In the genomic region with DNA sequence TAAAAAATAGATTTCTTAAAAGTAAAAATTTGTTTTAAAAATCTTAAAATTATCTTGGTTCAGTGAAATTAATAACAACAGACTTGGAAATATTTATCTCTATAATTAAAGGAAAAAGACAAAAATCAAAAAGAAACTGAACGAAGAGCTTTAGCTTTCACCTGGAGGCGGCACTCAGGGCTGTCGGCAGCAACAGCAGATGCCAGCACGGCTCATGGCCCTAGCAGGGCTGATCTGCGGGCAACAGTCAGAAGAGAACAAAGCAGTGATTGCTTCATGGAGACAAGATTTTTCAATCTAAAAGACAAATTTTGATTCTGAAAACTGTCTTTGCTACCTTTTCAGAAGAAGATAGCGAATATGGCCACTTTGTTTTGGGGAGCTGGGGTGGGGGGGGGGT, we compare ENCODE assay signal across 21 cellular contexts.
"Had no signal": no experiment of that assay in that cellular context is flagged by ENCODE, and none has a peak within 500 bp of the region (broad histone marks: within the 10 kb centered on the region; RNA-seq: fewer than 3 reads in every experiment).

No MANE protein-coding gene starts in this region.

- H3K27me3 ChIP-seq: body of pancreas, heart right ventricle, left lung, ovary, thyroid gland had no signal

- H3K27ac Mint-ChIP-seq: natural killer cell treated with Interleukin-12 subunit alpha and Interleukin-12 subunit beta and Interleukin-15 and Interleukin-18, amount 100 ng/mL, for 72 hours; T-helper 1 cell treated with Interleukin-12 subunit alpha and Interleukin-12 subunit beta and Interleukin-4 antibody, amounts not matched to agents 30 μg/mL and 1 μg/mL, for 36 hours had no signal

- FAIRE-seq: kidney had no signal

- H3K36me3 ChIP-seq: ovary, thyroid gland had no signal

- H3K27ac ChIP-seq: body of pancreas, epithelial cell of prostate, heart right ventricle, left lung, ovary, psoas muscle, thyroid gland had no signal

- H3K9me3 ChIP-seq: body of pancreas, heart right ventricle, left lung, ovary, psoas muscle, thyroid gland had no signal

- ATAC-seq: activated CD4-positive, alpha-beta T cell treated with anti-CD3 and anti-CD28 coated beads for 36 hours; activated T-cell treated with anti-CD3 and anti-CD28 coated beads, Interleukin-2, amount 50 U/mL, for 4 hours; left lung; natural killer cell treated with Interleukin-12 subunit alpha and Interleukin-12 subunit beta and Interleukin-15 and Interleukin-18, amount 100 ng/mL, for 72 hours; stimulated activated naive CD8-positive, alpha-beta T cell treated with anti-CD3 and anti-CD28 coated beads, Interleukin-15, Interleukin-2, amounts not matched to agents 100 U/mL and 50 U/mL, for 24 hours; WTC11 had no signal

- H3K9me3 Mint-ChIP-seq: activated T-cell treated with anti-CD3 and anti-CD28 coated beads, Interleukin-2, amount 50 U/mL, for 4 hours; natural killer cell treated with Interleukin-12 subunit alpha and Interleukin-12 subunit beta and Interleukin-15 and Interleukin-18, amount 100 ng/mL, for 72 hours; T-helper 1 cell treated with Interleukin-12 subunit alpha and Interleukin-12 subunit beta and Interleukin-4 antibody, amounts not matched to agents 30 μg/mL and 1 μg/mL, for 36 hours had no signal

- H3K4me3 ChIP-seq: body of pancreas, heart right ventricle, left lung, ovary, psoas muscle, thyroid gland had no signal

- H3K4me1 Mint-ChIP-seq: WTC11 had no signal

- H3K4me3 Mint-ChIP-seq: activated CD4-positive, alpha-beta T cell treated with anti-CD3 and anti-CD28 coated beads for 36 hours; activated T-cell treated with anti-CD3 and anti-CD28 coated beads, Interleukin-2, amount 50 U/mL, for 4 hours; natural killer cell treated with Interleukin-12 subunit alpha and Interleukin-12 subunit beta and Interleukin-15 and Interleukin-18, amount 100 ng/mL, for 72 hours; T-helper 1 cell treated with Interleukin-12 subunit alpha and Interleukin-12 subunit beta and Interleukin-4 antibody, amounts not matched to agents 30 μg/mL and 1 μg/mL, for 36 hours; WTC11 had no signal

- DNase-seq: activated CD4-positive, alpha-beta T cell treated with anti-CD3 and anti-CD28 coated beads for 36 hours; activated CD4-positive, alpha-beta T cell treated with anti-CD3 and anti-CD28 coated beads, Interleukin-2, amount 50 U/mL, for 48 hours; activated CD8-positive, alpha-beta memory T cell treated with anti-CD3 and anti-CD28 coated beads, Interleukin-2, amount 50 U/mL, for 48 hours; activated naive CD4-positive, alpha-beta T cell treated with Interleukin-2 at 50 U/mL for 16 hours; activated T-cell treated with anti-CD3 and anti-CD28 coated beads, Interleukin-2, amount 50 U/mL, for 4 hours; body of pancreas; heart right ventricle; kidney; left lung; midbrain; ovary; psoas muscle; right cardiac atrium; stimulated activated CD4-positive, alpha-beta T cell treated with anti-CD3 and anti-CD28 coated beads, Interleukin-4, amount 100 ng/mL, for 24 hours; stimulated activated naive CD8-positive, alpha-beta T cell treated with anti-CD3 and anti-CD28 coated beads, Interleukin-15, Interleukin-2, amounts not matched to agents 100 U/mL and 50 U/mL, for 24 hours; T1000; thyroid gland had no signal
